Comparison of ENCODE assay signal across 10 cellular contexts in genomic region chr7:137981175-137981574, GRCh38. TPM values are rescaled to one million over a fixed set of nuclear protein-coding genes. Genes with fewer than 3 reads are reported as not detected.
DNase-seq lines count a peak whose midpoint lies in the region; ATAC-seq and TF ChIP-seq lines count a peak whose summit lies in the region.
"Had no signal": no experiment of that assay in that cellular context is flagged by ENCODE, and none has a peak within 500 bp of the region (broad histone marks: within the 10 kb centered on the region; RNA-seq: fewer than 3 reads in every experiment).

No MANE protein-coding gene starts in this region.

- H3K36me3 ChIP-seq in adrenal gland (replicated peaks in 1 of 2), result no peaks in the 10 kb centered on the region
- H3K36me3 ChIP-seq in osteoblast (ENCODE audit: insufficient read depth, low read length), result peaks cover 11% of the 10 kb centered on the region

- H4K20me1 ChIP-seq in osteoblast (ENCODE audit: insufficient read depth, low read length), result no peaks in the 10 kb centered on the region

- H3K27me3 ChIP-seq in adrenal gland (no peaks in the 10 kb centered on the region), osteoblast (ENCODE audit: insufficient read depth, low read length) (no peaks in the 10 kb centered on the region)

- no peak overlapping the region for H2AFZ ChIP-seq in osteoblast (ENCODE audit: low read length)

- H3K4me2 ChIP-seq in osteoblast (ENCODE audit: insufficient read depth, low read length), result peak overlapping the region; percentile 43

- no peak for TF ChIP-seq POLR2A in adrenal gland (IDR thresholded peaks at IDR 0.05)

- peaks cover 96% of the 10 kb centered on the region for H3K79me2 ChIP-seq in osteoblast (ENCODE audit: insufficient read depth, low read length)

- H3K27ac ChIP-seq in adrenal gland (peak overlapping the region; percentile 6 to 94 (median 51)), osteoblast (ENCODE audit: low read depth, low read length) (peak overlapping the region; percentile 98)

- H3K4me3 Mint-ChIP-seq in stimulated activated naive CD8-positive, alpha-beta T cell treated with anti-CD3 and anti-CD28 coated beads, Interleukin-15, amount 100 ng/mL, for 72 hours, result no peak overlapping the region
- H3K4me3 Mint-ChIP-seq: activated CD8-positive, alpha-beta T cell treated with anti-CD3 and anti-CD28 coated beads for 36 hours had no signal

- DNase-seq in stimulated activated naive CD8-positive, alpha-beta T cell treated with anti-CD3 and anti-CD28 coated beads, Interleukin-15, amount 100 ng/mL, for 72 hours, result no peak
- no peak for DNase-seq in stimulated activated naive CD8-positive, alpha-beta T cell treated with anti-CD3 and anti-CD28 coated beads, Interleukin-15, Interleukin-2, amounts not matched to agents 100 U/mL and 50 U/mL, for 24 hours
- DNase-seq in adrenal gland (no peak), osteoblast (ENCODE audit: insufficient read length, low spot score, missing footprints) (no peak), NCI-H2171 treated with DMSO at 0.1 percent for 48 hours (lab: John Stamatoyannopoulos, UW) (no peak), DMS153 (lab: John Stamatoyannopoulos, UW) (no peak), LoVo (ENCODE audit: low spot score) (no peak)
- DNase-seq: activated CD8-positive, alpha-beta T cell treated with anti-CD3 and anti-CD28 coated beads for 36 hours; GOT3 had no signal

- H3K9me3 ChIP-seq in adrenal gland (replicated peaks in 1 of 3) (no peaks in the 10 kb centered on the region), osteoblast (ENCODE audit: low read depth, low read length) (no peaks in the 10 kb centered on the region)

- H3K9me3 Mint-ChIP-seq in stimulated activated naive CD8-positive, alpha-beta T cell treated with anti-CD3 and anti-CD28 coated beads, Interleukin-15, amount 100 ng/mL, for 72 hours, result peaks cover 5 to 20% of the 10 kb centered on the region in 2 donors

- no peaks in the 10 kb centered on the region for H3K4me1 Mint-ChIP-seq in stimulated activated naive CD8-positive, alpha-beta T cell treated with anti-CD3 and anti-CD28 coated beads, Interleukin-15, amount 100 ng/mL, for 72 hours

- ATAC-seq in stimulated activated naive CD8-positive, alpha-beta T cell treated with anti-CD3 and anti-CD28 coated beads, Interleukin-15, amount 100 ng/mL, for 72 hours, result no peak
- no peak for ATAC-seq in stimulated activated naive CD8-positive, alpha-beta T cell treated with anti-CD3 and anti-CD28 coated beads, Interleukin-15, Interleukin-2, amounts not matched to agents 100 U/mL and 50 U/mL, for 24 hours
- no peak for ATAC-seq in HG03135 (IDR thresholded peaks at IDR 0.05; ENCODE audit: unreplicated experiment)
- ATAC-seq: activated CD8-positive, alpha-beta T cell treated with anti-CD3 and anti-CD28 coated beads for 36 hours had no signal

- intact Hi-C loops in adrenal gland (cut with DNase I), result no loop called here

- no peaks in the 10 kb centered on the region for H3K27me3 Mint-ChIP-seq in stimulated activated naive CD8-positive, alpha-beta T cell treated with anti-CD3 and anti-CD28 coated beads, Interleukin-15, amount 100 ng/mL, for 72 hours
- H3K27me3 Mint-ChIP-seq: activated CD8-positive, alpha-beta T cell treated with anti-CD3 and anti-CD28 coated beads for 36 hours had no signal

- H3K4me1 ChIP-seq in adrenal gland (replicated peaks in 1 of 2) (peaks cover 46 to 87% of the 10 kb centered on the region in 2 donors), osteoblast (ENCODE audit: insufficient read depth, low read length) (peaks cover 90% of the 10 kb centered on the region)

- TF ChIP-seq CTCF in adrenal gland (IDR thresholded peaks at IDR 0.05), result no peak
- TF ChIP-seq CTCF in osteoblast (IDR thresholded peaks at IDR 0.05; ENCODE audit: extremely low read depth, low read depth, low read length), result no peak

- H3K27ac Mint-ChIP-seq in stimulated activated naive CD8-positive, alpha-beta T cell treated with anti-CD3 and anti-CD28 coated beads, Interleukin-15, amount 100 ng/mL, for 72 hours, result peak overlapping the region; percentile 13 to 62
- H3K27ac Mint-ChIP-seq: activated CD8-positive, alpha-beta T cell treated with anti-CD3 and anti-CD28 coated beads for 36 hours had no signal

- H3K4me3 ChIP-seq in adrenal gland, result no peak overlapping the region
- peak overlapping the region; percentile 14 for H3K4me3 ChIP-seq in osteoblast (ENCODE audit: insufficient read depth, low read length)

RNA-seq across cellular contexts. Expression of gene CREB3L2, which starts 20.7 kb away (rescaled TPM):
- total RNA-seq in adrenal gland (100 to 1,000 TPM in 4 of 8 donors, 10 to 100 TPM in 4; 44.0 to 169 (median 102) TPM), osteoblast (26.5 and 28.6 TPM in 2 replicates)
- polyA plus RNA-seq in adrenal gland, result 10 to 100 TPM; 11.4 to 71.1 (median 13.1) TPM
